ENCODE assay signal across 16 cellular contexts in genomic region chr6:89525786-89526562, GRCh38.
"Had no signal": no experiment of that assay in that cellular context is flagged by ENCODE, and none has a peak within 500 bp of the region (broad histone marks: within the 10 kb centered on the region; RNA-seq: fewer than 3 reads in every experiment).

No MANE protein-coding gene starts in this region.

- H3K4me3 ChIP-seq: heart left ventricle, prostate gland, uterus had no signal

- H3K27me3 ChIP-seq: heart left ventricle, uterus had no signal

- H3K27ac ChIP-seq: heart left ventricle, prostate gland, uterus had no signal

- H3K4me1 ChIP-seq: prostate gland, uterus had no signal

- DNase-seq: activated CD4-positive, alpha-beta T cell treated with anti-CD3 and anti-CD28 coated beads, Interleukin-2, amount 50 U/mL, for 1 hour; activated CD4-positive, CD25-positive, alpha-beta regulatory T cell; activated naive CD4-positive, alpha-beta T cell treated with anti-CD3 and anti-CD28 coated beads for 36 hours; activated T-cell treated with anti-CD3 and anti-CD28 coated beads for 4 hours; effector CD4-positive, alpha-beta T cell; foreskin melanocyte; heart left ventricle; occipital lobe; stimulated activated CD4-positive, alpha-beta T cell treated with anti-CD3 and anti-CD28 coated beads, Interleukin-12 subunit alpha, Interleukin-12 subunit beta, amount 100 ng/mL, for 4 hours; stimulated activated CD4-positive, alpha-beta T cell treated with anti-CD3 and anti-CD28 coated beads, Interleukin-2, amount 100 ng/mL, for 48 hours; stimulated activated naive CD4-positive, alpha-beta T cell treated with Interleukin-2 at 50 U/mL for 16 hours; T-helper 2 cell; uterus had no signal

- ATAC-seq: activated T-helper 17 cell treated with anti-CD3 and anti-CD28 coated beads, Interleukin-2, amount 50 U/mL, for 72 hours; sciatic nerve had no signal

- H3K9me3 ChIP-seq: heart left ventricle, prostate gland, uterus had no signal

- H3K36me3 ChIP-seq: heart left ventricle, prostate gland, uterus had no signal
